ENCODE assay signal across 8 cellular contexts in the genomic region with DNA sequence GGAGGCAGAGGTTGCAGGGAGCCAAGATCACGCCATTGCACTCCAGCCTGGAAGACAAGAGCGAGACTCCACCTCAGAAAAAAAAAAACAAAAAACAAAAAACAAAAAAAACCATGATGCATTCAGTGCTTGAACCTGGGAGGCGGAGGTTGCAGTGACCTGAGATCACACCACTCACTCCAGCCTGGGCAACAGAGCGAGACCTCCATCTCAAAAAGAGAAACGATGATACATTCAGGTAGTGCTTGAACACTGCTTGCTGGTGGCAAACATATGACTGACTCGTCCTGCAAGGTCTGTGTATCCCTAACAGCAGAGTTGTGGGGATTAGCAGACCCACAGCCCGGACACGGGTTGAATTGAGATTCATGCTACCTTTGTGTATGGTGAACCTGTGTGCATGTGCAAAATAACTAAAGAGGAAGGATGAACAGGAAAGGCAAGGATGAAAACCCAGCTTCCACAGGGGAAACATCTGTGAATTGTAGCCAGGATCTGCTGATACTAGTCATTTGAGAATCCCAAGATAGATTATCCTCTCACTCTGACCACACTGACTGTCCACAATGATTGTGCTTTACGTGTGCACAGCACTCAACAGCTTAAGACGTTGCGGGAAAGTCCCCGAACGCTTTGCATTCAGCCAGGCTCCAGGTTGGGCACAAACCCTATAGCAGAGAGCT. TPM values are rescaled to one million over a fixed set of nuclear protein-coding genes. Genes with fewer than 3 reads are reported as not detected.
DNase-seq lines count a peak whose midpoint lies in the region; ATAC-seq and TF ChIP-seq lines count a peak whose summit lies in the region.

No MANE protein-coding gene starts in this region.

- H3K4me3 ChIP-seq in OCI-LY3 (ENCODE audit: low read length) (peak overlapping the region; percentile 65), mesenchymal stem cell (ENCODE audit: insufficient read depth in 1 of 2, low read depth in 1 of 2, low read length in 2 of 2) (peak overlapping the region in 1 of 2 experiments; percentile 27)

- peak overlapping the region; percentile 99 for H2AK5ac ChIP-seq in mesenchymal stem cell (ENCODE audit: low read length, severe bottlenecking)

- POLR2A ChIA-PET in HEK293T (lab: Yijun Ruan, JAX), result no interaction called here

- peak overlapping the region; percentile 99 for H4K91ac ChIP-seq in mesenchymal stem cell (ENCODE audit: low read length)

- peak; percentile 55 for DNase-seq in mesenchymal stem cell
- no peak for DNase-seq in HEK293T (ENCODE audit: extremely low spot score)
- no peak for DNase-seq in cerebellum (ENCODE audit: low spot score)
- no peak for DNase-seq in HT-29 (ENCODE audit: low spot score)
- DNase-seq in activated T-cell treated with anti-CD3 and anti-CD28 coated beads, Interleukin-2, amount 50 U/mL, for 1 hour, result no peak

- no peaks in the 10 kb centered on the region for H3K79me2 ChIP-seq in OCI-LY3 (ENCODE audit: low read length)

- peak overlapping the region; percentile 61 for H4K8ac ChIP-seq in mesenchymal stem cell (ENCODE audit: low read length)

- H2BK5ac ChIP-seq in mesenchymal stem cell (ENCODE audit: low read depth, low read length, poor library complexity, severe bottlenecking), result no peak overlapping the region

- no peaks in the 10 kb centered on the region for H3K36me3 ChIP-seq in OCI-LY3 (replicated peaks; ENCODE audit: low read depth, low read length)
- peaks cover 3 to 13% of the 10 kb centered on the region in 2 experiments for H3K36me3 ChIP-seq in mesenchymal stem cell (ENCODE audit: control insufficient read depth in 1 of 2, insufficient read depth in 2 of 2, low read depth in 1 of 2, low read length in 2 of 2)

- peaks cover 22% of the 10 kb centered on the region for H3K79me1 ChIP-seq in mesenchymal stem cell (replicated peaks; ENCODE audit: low read length, poor library complexity, severe bottlenecking)

- peak overlapping the region; percentile 59 to 94 for H3K18ac ChIP-seq in mesenchymal stem cell (ENCODE audit: low read depth in 1 of 2, low read length in 2 of 2)

- H3K27ac ChIP-seq in OCI-LY3 (ENCODE audit: low read length) (peak overlapping the region; percentile 81), mesenchymal stem cell (ENCODE audit: low read length, poor library complexity, severe bottlenecking) (peak overlapping the region; percentile 92)

- H3K9ac ChIP-seq in OCI-LY3 (ENCODE audit: low read length) (peak overlapping the region; percentile 59), mesenchymal stem cell (ENCODE audit: low read length) (no peak overlapping the region)

- WGBS in mesenchymal stem cell, result 88% methylated on average over 12 of the region's 13 CpGs

- H2AFZ ChIP-seq in OCI-LY3 (ENCODE audit: low read depth, low read length) (no peak overlapping the region), mesenchymal stem cell (ENCODE audit: low read depth, low read length) (no peak overlapping the region)

- H3K14ac ChIP-seq in mesenchymal stem cell (ENCODE audit: low read length in 2 of 2), result no peak overlapping the region

- H3K23ac ChIP-seq in mesenchymal stem cell (ENCODE audit: low read length in 2 of 2), result peak overlapping the region in 1 of 2 experiments; percentile 15

- H3K27me3 ChIP-seq in OCI-LY3 (ENCODE audit: low read depth, low read length), result peaks cover 23% of the 10 kb centered on the region
- H3K27me3 ChIP-seq in mesenchymal stem cell (ENCODE audit: control insufficient read depth in 1 of 2, insufficient read depth in 1 of 2, low read length in 2 of 2), result no peaks in the 10 kb centered on the region

- peak overlapping the region; percentile 69 for H2BK120ac ChIP-seq in mesenchymal stem cell (ENCODE audit: low read depth, low read length)

- peak overlapping the region; percentile 90 for H3K4me2 ChIP-seq in OCI-LY3 (ENCODE audit: low read length)
- no peak overlapping the region for H3K4me2 ChIP-seq in mesenchymal stem cell (ENCODE audit: low read length, poor library complexity, severe bottlenecking)

- H3K4ac ChIP-seq in mesenchymal stem cell (ENCODE audit: low read depth in 1 of 2, low read length in 2 of 2), result peak overlapping the region in 1 of 2 experiments; percentile 98

- H3K9me3 ChIP-seq in OCI-LY3 (ENCODE audit: insufficient read depth, low read length) (peaks cover 4% of the 10 kb centered on the region; the same call in 1 of the 2 replicates), mesenchymal stem cell (ENCODE audit: control insufficient read depth, low read length) (no peaks in the 10 kb centered on the region)

- CTCF ChIA-PET in HEK293T (lab: Yijun Ruan, JAX), result no interaction called here

- ATAC-seq in GM18498 (IDR thresholded peaks at IDR 0.05; ENCODE audit: unreplicated experiment) (peak; percentile 54), GM21737 (IDR thresholded peaks at IDR 0.05; ENCODE audit: unreplicated experiment) (peak; percentile 57)

- H3K4me1 ChIP-seq in OCI-LY3 (ENCODE audit: low read length) (peaks cover 91% of the 10 kb centered on the region), mesenchymal stem cell (ENCODE audit: control insufficient read depth, insufficient read depth, low read depth, low read length) (peaks cover 64% of the 10 kb centered on the region)

- no peaks in the 10 kb centered on the region for H4K20me1 ChIP-seq in OCI-LY3 (ENCODE audit: insufficient read depth, low read length)

- H2BK12ac ChIP-seq in mesenchymal stem cell (ENCODE audit: low read length in 2 of 2), result peak overlapping the region; percentile 30 to 49

- TF ChIP-seq CTCF in OCI-LY3 (IDR thresholded peaks at IDR 0.05; ENCODE audit: low read depth, low read length), result no peak

- no peak overlapping the region for H2BK15ac ChIP-seq in mesenchymal stem cell (ENCODE audit: low read depth, poor library complexity, severe bottlenecking)

TF ChIP-seq in HEK293T, 16 proteins besides CTCF, POLR2A, EP300 and RAD21:
- TF ChIP-seq ELF4 (IDR thresholded peaks at IDR 0.05) (no peak), HDGF (IDR thresholded peaks at IDR 0.05; ENCODE audit: borderline replicate concordance) (no peak), FOXM1 (IDR thresholded peaks at IDR 0.05; ENCODE audit: borderline replicate concordance) (no peak), ARNT (IDR thresholded peaks at IDR 0.05) (no peak), FOXK2 (IDR thresholded peaks at IDR 0.05) (no peak), TARDBP (IDR thresholded peaks at IDR 0.05) (no peak), ZNF384 (IDR thresholded peaks at IDR 0.05) (no peak), LEF1 (IDR thresholded peaks at IDR 0.05; ENCODE audit: borderline replicate concordance) (no peak), NFRKB (IDR thresholded peaks at IDR 0.05) (no peak), CTBP1 (IDR thresholded peaks at IDR 0.05; ENCODE audit: borderline replicate concordance) (no peak), L3MBTL2 (conservative IDR thresholded peaks at IDR 0.05) (no peak), BHLHE40 (IDR thresholded peaks at IDR 0.05; ENCODE audit: borderline replicate concordance) (no peak), SP1 (IDR thresholded peaks at IDR 0.05) (no peak), SUZ12 (IDR thresholded peaks at IDR 0.05) (no peak), FOXA1 (IDR thresholded peaks at IDR 0.05) (no peak)
- TF ChIP-seq, protein P1, sequence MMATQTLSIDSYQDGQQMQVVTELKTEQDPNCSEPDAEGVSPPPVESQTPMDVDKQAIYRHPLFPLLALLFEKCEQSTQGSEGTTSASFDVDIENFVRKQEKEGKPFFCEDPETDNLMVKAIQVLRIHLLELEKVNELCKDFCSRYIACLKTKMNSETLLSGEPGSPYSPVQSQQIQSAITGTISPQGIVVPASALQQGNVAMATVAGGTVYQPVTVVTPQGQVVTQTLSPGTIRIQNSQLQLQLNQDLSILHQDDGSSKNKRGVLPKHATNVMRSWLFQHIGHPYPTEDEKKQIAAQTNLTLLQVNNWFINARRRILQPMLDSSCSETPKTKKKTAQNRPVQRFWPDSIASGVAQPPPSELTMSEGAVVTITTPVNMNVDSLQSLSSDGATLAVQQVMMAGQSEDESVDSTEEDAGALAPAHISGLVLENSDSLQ (IDR thresholded peaks at IDR 0.05), result no peak

RNA-seq across cellular contexts. Expression of a gene that starts 52.4 kb away (rescaled TPM):
- polyA plus RNA-seq in mesenchymal stem cell (2013, experiment 1 of 2), result 23.0 TPM
- 21.0 TPM for polyA plus RNA-seq in mesenchymal stem cell (2013, experiment 2 of 2)
- 17.1 TPM for total RNA-seq in cerebellum
- total RNA-seq in HT-29 (2014; rRNA removed; shearing (Covaris generic)), result 39.9 and 52.7 TPM in 2 replicates

RNA-seq across cellular contexts. Expression of a gene that starts 53.0 kb away (rescaled TPM):
- polyA plus RNA-seq in mesenchymal stem cell (2013, experiment 1 of 2), result 23.1 TPM
- 22.1 TPM for polyA plus RNA-seq in mesenchymal stem cell (2013, experiment 2 of 2)
- total RNA-seq in cerebellum, result 13.3 TPM
- 37.6 and 45.5 TPM in 2 replicates for total RNA-seq in HT-29 (2014; rRNA removed; shearing (Covaris generic))
